In the genomic region with DNA sequence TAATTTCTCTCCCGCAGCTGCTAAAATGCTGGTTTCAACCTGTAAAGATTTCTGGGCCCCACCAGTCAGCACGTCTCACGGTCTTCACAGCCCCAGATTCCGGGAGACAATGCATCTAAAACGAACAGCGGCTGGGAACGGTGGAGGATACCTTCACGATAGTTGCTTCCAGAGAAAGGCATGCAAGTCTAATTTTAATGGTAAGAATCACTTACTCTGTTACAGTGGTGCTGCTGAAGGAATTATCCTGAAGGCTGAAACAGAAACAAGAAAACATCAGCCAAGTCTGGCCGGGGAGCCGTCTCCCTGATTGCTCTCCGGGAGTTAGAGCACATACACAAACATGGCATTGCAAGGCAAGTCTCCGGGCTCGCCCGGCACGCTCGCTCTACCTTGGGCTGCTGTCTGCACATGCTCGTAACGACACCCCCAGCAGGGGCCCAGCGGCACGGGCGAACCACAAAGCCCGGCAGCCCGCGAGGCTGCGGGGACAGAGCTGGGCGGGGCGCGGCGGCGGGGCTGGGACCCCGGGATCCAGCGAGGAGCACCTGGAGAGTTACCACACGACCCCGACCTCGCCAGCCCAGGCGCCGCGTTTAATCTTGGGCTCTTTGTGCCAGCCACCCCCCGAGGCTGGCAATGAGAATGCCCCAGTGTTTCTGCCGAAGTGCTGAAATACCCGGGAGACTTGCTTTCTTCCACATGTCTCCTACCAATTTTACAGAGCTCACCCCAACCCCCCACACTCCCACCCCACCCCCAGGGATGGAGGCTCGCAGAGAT, we compare ENCODE assay signal across 8 cellular contexts. TPM values are rescaled to one million over a fixed set of nuclear protein-coding genes. Genes with fewer than 3 reads are reported as not detected.
A peak's percentile ranks its signal among the peaks of the same experiment; 100 is the strongest.
DNase-seq lines count a peak whose midpoint lies in the region; ATAC-seq and TF ChIP-seq lines count a peak whose summit lies in the region.

Gene FAM13C (minus strand): TSS at position 366 of the 783 bp plus-strand sequence. CDS start 89 bp downstream, at position 277.

- intact Hi-C loops in MCF 10A (cut with micrococcal nuclease) = no loop called here
- intact Hi-C loops in sigmoid colon (cut with DNase I) = loop anchor here (5.0 to 10.0 kb wide), 4 partner anchors 120 to 262 kb away; no protein-coding TSS in a partner anchor

- H3K27ac ChIP-seq in sigmoid colon = peak within 1 kb of the TSS; percentile 85 to 90 (median 87)

- ATAC-seq in HG02642 (IDR thresholded peaks at IDR 0.05; ENCODE audit: poor library complexity, unreplicated experiment) = peak; percentile 65
- ATAC-seq in HG02678 (IDR thresholded peaks at IDR 0.05; ENCODE audit: unreplicated experiment) = no peak
- ATAC-seq in GM19395 (IDR thresholded peaks at IDR 0.05; ENCODE audit: unreplicated experiment) = no peak

- peak within 1 kb of the TSS; percentile 59 for H3K4me3 ChIP-seq in iPS-18c (ENCODE audit: insufficient read depth, low read depth, low read length)
- H3K4me3 ChIP-seq in sigmoid colon = peak within 1 kb of the TSS; percentile 58 to 70 (median 66)

- TF ChIP-seq POLR2A in sigmoid colon (IDR thresholded peaks at IDR 0.05) = no peak

- peaks cover 14% of the 10 kb centered on the region for H3K27me3 Mint-ChIP-seq in MCF 10A (ENCODE audit: insufficient read depth, unreplicated experiment)

- no peaks in the 10 kb centered on the region for H3K9me3 ChIP-seq in iPS-18c (ENCODE audit: control insufficient read depth, insufficient read depth, low read length)
- H3K9me3 ChIP-seq in sigmoid colon = no peaks in the 10 kb centered on the region

- peak within 1 kb of the TSS; percentile 55 for H3K4me3 Mint-ChIP-seq in MCF 10A (ENCODE audit: unreplicated experiment)

- DNase-seq in D341Med (ENCODE audit: low spot score) (peak; percentile 92), NCI-H748 treated with DMSO at 0.1 percent for 48 hours (lab: John Stamatoyannopoulos, UW) (peak; percentile 36), MCF 10A (ENCODE audit: unreplicated experiment) (peak; percentile 47), sigmoid colon (peak; percentile 86)

- H3K36me3 Mint-ChIP-seq in MCF 10A (ENCODE audit: insufficient read depth, unreplicated experiment) = no peaks in the 10 kb centered on the region

- no peaks in the 10 kb centered on the region for H3K9me3 Mint-ChIP-seq in MCF 10A (ENCODE audit: unreplicated experiment)

- peaks cover 11% of the 10 kb centered on the region for H3K4me1 Mint-ChIP-seq in MCF 10A (ENCODE audit: insufficient read depth, unreplicated experiment)

- TF ChIP-seq EP300 in sigmoid colon (IDR thresholded peaks at IDR 0.05) = no peak

- TF ChIP-seq CTCF in MCF 10A (IDR thresholded peaks at IDR 0.05; ENCODE audit: unreplicated experiment) (no peak), sigmoid colon (IDR thresholded peaks at IDR 0.05) (peak in 1 of 4 experiments; percentile 16)

- POLR2A ChIA-PET in MCF 10A (lab: Yijun Ruan, JAX) = interaction anchor here (0.7 to 1.5 kb wide), 5 partner anchors 9 to 83 kb away, joined by 3 to 4 read pairs (median 3); no protein-coding TSS in a partner anchor

- H3K27me3 ChIP-seq in sigmoid colon = no peaks in the 10 kb centered on the region

- peaks cover 0 to 48% (median 30%) of the 10 kb centered on the region in 4 donors for H3K4me1 ChIP-seq in sigmoid colon

- H3K27ac Mint-ChIP-seq in MCF 10A (ENCODE audit: low read depth, unreplicated experiment) = no peak within 1 kb of the TSS

- no TSS peak for BruUV-seq in MCF 10A (replicated peaks; lab: Mats Ljungman, UMichigan)

- CTCF ChIA-PET in MCF 10A (lab: Yijun Ruan, JAX) = interaction anchor here (0.5 to 1.1 kb wide), 5 partner anchors 9 to 637 kb away, joined by 3 to 4 read pairs (median 3); no protein-coding TSS in a partner anchor

- WGBS in sigmoid colon, 2 donors = 0 to 2% methylated on average over 42 of the region's 42 CpGs

- H3K36me3 ChIP-seq in sigmoid colon = no peaks in the 10 kb centered on the region

RNA-seq across cellular contexts. Expression of gene FAM13C, which starts in this region (rescaled TPM):
- not detected in 2 replicates for total RNA-seq in MCF 10A (2022)
- 10 to 100 TPM; 13.8 to 33.9 (median 22.7) TPM for total RNA-seq in sigmoid colon
- 1 to 10 TPM in 2 of 3 donors, under 1 TPM in 1; 0.92 to 2.6 (median 2.4) TPM for polyA plus RNA-seq in sigmoid colon

Comparison
In these comparisons a context has a peak if more than half of its experiments do, and no peak if none do; other contexts are left out.
1. RNA of gene FAM13C (total RNA-seq): 13.8 to 33.9 TPM in sigmoid colon; not detected in MCF 10A; every median in the first group is over 10 times any median in the second.
2. Peak in DNase-seq in MCF 10A; RNA of the gene not detected or under 1 TPM.
3. DNase-seq: peak in every context shown above with its lines; median percentile 92 in D341Med; 86 in sigmoid colon; 47 in MCF 10A; 36 in NCI-H748 treated with DMSO at 0.1 percent for 48 hours.